ENCODE assay signal across 8 cellular contexts in genomic region chr12:57086951-57087688, GRCh38. TPM values are rescaled to one million over a fixed set of nuclear protein-coding genes. Genes with fewer than 3 reads are reported as not detected.
DNase-seq lines count a peak whose midpoint lies in the region; ATAC-seq and TF ChIP-seq lines count a peak whose summit lies in the region.

No MANE protein-coding gene starts in this region.

- H3K36me3 ChIP-seq in BJ (ENCODE audit: control insufficient read depth, insufficient read depth, low read length) (peaks cover 14% of the 10 kb centered on the region), SK-N-SH (replicated peaks in 1 of 2; ENCODE audit: control insufficient read depth in 1 of 2, insufficient read depth in 2 of 2, low read length in 1 of 2) (peaks cover 12 to 13% of the 10 kb centered on the region in 2 experiments), parathyroid adenoma (ENCODE audit: control insufficient read depth, insufficient read depth, low read length) (no peaks in the 10 kb centered on the region), tibial nerve (peaks cover 0 to 15% (median 0%) of the 10 kb centered on the region in 3 donors)

- POLR2A ChIA-PET in BJ (lab: Charles Lee): interaction anchor here (0.7 to 1.9 kb wide), 5 partner anchors 8 to 143 kb away, joined by 3 to 13 read pairs (median 4); partner anchors contain the start of genes LRP1, NEMP1, SHMT2 and STAT6
- POLR2A ChIA-PET in SK-N-SH (lab: Yijun Ruan, JAX): interaction anchor here (1.5 kb wide), 1 partner anchor 8 kb away, joined by 5 read pairs; the partner anchor contains the start of gene NEMP1

- 2% methylated on average over 34 of the region's 54 CpGs for WGBS in SK-N-SH (ENCODE audit: low lambda C conversion rate)
- 0 to 1% methylated on average over 31 to 33 of the region's 54 CpGs for WGBS in tibial nerve, 2 donors

- H3K9me3 ChIP-seq in SK-N-SH: no peaks in the 10 kb centered on the region
- H3K9me3 ChIP-seq in parathyroid adenoma (ENCODE audit: control insufficient read depth, low read length): no peaks in the 10 kb centered on the region
- H3K9me3 ChIP-seq in tibial nerve: no peaks in the 10 kb centered on the region

- peaks cover 52% of the 10 kb centered on the region for H3K4me1 Mint-ChIP-seq in activated naive CD8-positive, alpha-beta T cell (ENCODE audit: low read depth)

- H3K79me2 ChIP-seq in SK-N-SH (ENCODE audit: insufficient read depth) (peaks cover 31% of the 10 kb centered on the region), parathyroid adenoma (peaks cover 12% of the 10 kb centered on the region)

- no peak for TF ChIP-seq RAD21 in SK-N-SH (IDR thresholded peaks at IDR 0.05; ENCODE audit: low read length)

- peak overlapping the region; percentile 72 for H2AFZ ChIP-seq in SK-N-SH (ENCODE audit: low read depth)
- peak overlapping the region; percentile 85 for H2AFZ ChIP-seq in parathyroid adenoma

- H4K20me1 ChIP-seq in SK-N-SH (ENCODE audit: insufficient read depth): peaks cover 18% of the 10 kb centered on the region

- H3K4me3 ChIP-seq in BJ (ENCODE audit: low read depth, low read length): peak overlapping the region; percentile 64
- peak overlapping the region; percentile 73 to 82 for H3K4me3 ChIP-seq in SK-N-SH (ENCODE audit: low read depth in 2 of 2, low read length in 1 of 2)
- H3K4me3 ChIP-seq in parathyroid adenoma (ENCODE audit: low read depth, low read length): peak overlapping the region; percentile 83
- H3K4me3 ChIP-seq in tibial nerve: peak overlapping the region; percentile 64 to 92 (median 78)

- H3K9me3 Mint-ChIP-seq in activated naive CD8-positive, alpha-beta T cell (ENCODE audit: low read depth): no peaks in the 10 kb centered on the region

- H3K27me3 Mint-ChIP-seq in activated naive CD8-positive, alpha-beta T cell: no peaks in the 10 kb centered on the region

- peak overlapping the region; percentile 97 for H3K27ac Mint-ChIP-seq in activated naive CD8-positive, alpha-beta T cell

- TF ChIP-seq POLR2A in tibial nerve (IDR thresholded peaks at IDR 0.05): peak in 1 of 2 donors; percentile 70

- H3K4me1 ChIP-seq in SK-N-SH (ENCODE audit: control insufficient read depth in 1 of 2, insufficient read depth in 2 of 2, low read depth in 1 of 2, low read length in 1 of 2) (peaks cover 22 to 23% of the 10 kb centered on the region in 2 experiments; a peak in 2 of 4 replicates), parathyroid adenoma (peaks cover 29% of the 10 kb centered on the region), tibial nerve (peaks cover 3 to 33% (median 23%) of the 10 kb centered on the region in 4 donors)

- TF ChIP-seq CTCF in BJ (IDR thresholded peaks at IDR 0.05; ENCODE audit: insufficient read depth, low read depth, low read length): no peak
- no peak for TF ChIP-seq CTCF in SK-N-SH (IDR thresholded peaks at IDR 0.05)
- TF ChIP-seq CTCF in parathyroid adenoma (IDR thresholded peaks at IDR 0.05): no peak
- peak in 1 of 5 experiments; percentile 16 for TF ChIP-seq CTCF in tibial nerve (IDR thresholded peaks at IDR 0.05)

- no peak for DNase-seq in BJ (ENCODE audit: low read depth)
- DNase-seq in HK-2 (ENCODE audit: unreplicated experiment): peak; percentile 91
- DNase-seq in SK-N-SH: peak; percentile 75
- DNase-seq in Right ventricle myocardium superior: peak; percentile 95
- DNase-seq in tibial nerve (ENCODE audit: low spot score in 2 of 2): peak; percentile 88 to 90

- H3F3A ChIP-seq in SK-N-SH (replicated peaks; ENCODE audit: insufficient read depth): peaks cover 38% of the 10 kb centered on the region

- H3K27ac ChIP-seq in SK-N-SH (ENCODE audit: low read depth in 2 of 2, low read length in 1 of 2) (peak overlapping the region; percentile 96 to 98), parathyroid adenoma (peak overlapping the region; percentile 99), tibial nerve (peak overlapping the region; percentile 98 to 100 (median 99))

- H3K9me2 ChIP-seq in SK-N-SH: no peaks in the 10 kb centered on the region

- peak overlapping the region; percentile 86 for H3K9ac ChIP-seq in SK-N-SH
- H3K9ac ChIP-seq in parathyroid adenoma: peak overlapping the region; percentile 85

- H3K4me2 ChIP-seq in SK-N-SH (peak overlapping the region; percentile 92), parathyroid adenoma (ENCODE audit: low read length) (peak overlapping the region; percentile 92)

- H3K4me3 Mint-ChIP-seq in activated naive CD8-positive, alpha-beta T cell: peak overlapping the region; percentile 93

- CTCF ChIA-PET in BJ (lab: Yijun Ruan, JAX): interaction anchor here (1.0 to 15.6 kb wide), 4 partner anchors 11 to 347 kb away, joined by 3 to 190 read pairs (median 5); partner anchors contain the start of gene STAT6
- CTCF ChIA-PET in SK-N-SH (lab: Yijun Ruan, JAX): interaction anchor here (0.6 to 23.2 kb wide), 10 partner anchors 12 to 820 kb away, joined by 3 to 339 read pairs (median 4); partner anchors contain the start of genes LRP1, NEMP1 and STAT6

- peak; percentile 25 for ATAC-seq in GM19395 (IDR thresholded peaks at IDR 0.05; ENCODE audit: unreplicated experiment)
- ATAC-seq in Right ventricle myocardium superior (ENCODE audit: poor library complexity): peak; percentile 63

- no peaks in the 10 kb centered on the region for H3K36me3 Mint-ChIP-seq in activated naive CD8-positive, alpha-beta T cell

- H3K27me3 ChIP-seq in BJ (ENCODE audit: control insufficient read depth, insufficient read depth, low read length): no peaks in the 10 kb centered on the region
- no peaks in the 10 kb centered on the region for H3K27me3 ChIP-seq in SK-N-SH (ENCODE audit: insufficient read depth)
- no peaks in the 10 kb centered on the region for H3K27me3 ChIP-seq in parathyroid adenoma (ENCODE audit: control insufficient read depth, insufficient read depth, low read length)
- H3K27me3 ChIP-seq in tibial nerve: no peaks in the 10 kb centered on the region

- intact Hi-C loops in Right ventricle myocardium superior (cut with DNase I): no loop called here

- TF ChIP-seq EP300 in SK-N-SH (IDR thresholded peaks at IDR 0.05; ENCODE audit: borderline replicate concordance in 1 of 2, low read depth in 1 of 2, low read length in 1 of 2): no peak
- TF ChIP-seq EP300 in tibial nerve (IDR thresholded peaks at IDR 0.05): peak; percentile 34 to 83

TF ChIP-seq in SK-N-SH, 30 proteins besides CTCF, POLR2A, EP300 and RAD21 (continues in another document):
- TF ChIP-seq USF1 (IDR thresholded peaks at IDR 0.05; ENCODE audit: borderline replicate concordance, low read depth) (peak; percentile 8; the same call in 1 of the 2 replicates), GATA2 (CRISPR knock-in tag; IDR thresholded peaks at IDR 0.05) (no peak), POLR2AphosphoS5 (IDR thresholded peaks at IDR 0.05; ENCODE audit: low read depth, low read length) (no peak; the same call in 1 of the 2 replicates), SIN3A (IDR thresholded peaks at IDR 0.05; ENCODE audit: borderline replicate concordance, low read depth, low read length) (0 out of 2 replicates have a peak, but pooled peaks have one; percentile 33), MAX (IDR thresholded peaks at IDR 0.05; ENCODE audit: low read depth) (peak; percentile 76), GABPA (IDR thresholded peaks at IDR 0.05; ENCODE audit: low read depth) (no peak; the same call in 1 of the 2 replicates)

RNA-seq across cellular contexts. Expression of gene NAB2, which starts 1.8 kb away (rescaled TPM):
- polyA plus RNA-seq in BJ (2011; rRNA removed) (41.7 and 50.2 TPM in 2 replicates), SK-N-SH (2012; rRNA removed) (23.7 and 24.9 TPM in 2 replicates)
- 40.1 and 65.0 TPM in 2 replicates for polyA minus RNA-seq in BJ (2011; rRNA and poly(A)+ RNA removed)
- 12.7 and 18.9 TPM in 2 replicates for polyA plus RNA-seq in SK-N-SH (2012; cell fraction: cytosol; rRNA removed)
- 24.3 and 28.0 TPM in 2 replicates for polyA plus RNA-seq in SK-N-SH (2012; cell fraction: nucleus; rRNA removed)
- total RNA-seq in Right ventricle myocardium superior (10.3 TPM), tibial nerve (10 to 100 TPM; 29.3 to 42.2 (median 38.6) TPM)

RNA-seq across cellular contexts. Expression of gene NEMP1, which starts 8.5 kb away (rescaled TPM):
- 6.7 and 12.0 TPM in 2 replicates for polyA plus RNA-seq in BJ (2011; rRNA removed)
- polyA minus RNA-seq in BJ (2011; rRNA and poly(A)+ RNA removed): 5.0 and 6.5 TPM in 2 replicates
- 6.2 and 8.8 TPM in 2 replicates for polyA plus RNA-seq in SK-N-SH (2012; rRNA removed)
- polyA plus RNA-seq in SK-N-SH (2012; cell fraction: cytosol; rRNA removed): 7.0 and 7.1 TPM in 2 replicates
- 13.4 and 24.8 TPM in 2 replicates for polyA plus RNA-seq in SK-N-SH (2012; cell fraction: nucleus; rRNA removed)
- 3.0 TPM for total RNA-seq in Right ventricle myocardium superior
- total RNA-seq in tibial nerve: 10 to 100 TPM in 1 of 4 donors, 1 to 10 TPM in 3; 4.8 to 10.2 (median 6.6) TPM

RNA-seq across cellular contexts. Expression of gene STAT6, which starts 24.0 kb away (rescaled TPM):
- polyA plus RNA-seq in BJ (2011; rRNA removed) (110 and 177 TPM in 2 replicates), SK-N-SH (2012; rRNA removed) (0.15 and 0.42 TPM in 2 replicates)
- 71.4 and 108 TPM in 2 replicates for polyA minus RNA-seq in BJ (2011; rRNA and poly(A)+ RNA removed)
- polyA plus RNA-seq in SK-N-SH (2012; cell fraction: cytosol; rRNA removed): 0.05 and 0.19 TPM in 2 replicates
- 0.73 and 0.83 TPM in 2 replicates for polyA plus RNA-seq in SK-N-SH (2012; cell fraction: nucleus; rRNA removed)
- total RNA-seq in Right ventricle myocardium superior (49.5 TPM), tibial nerve (100 to 1,000 TPM; 140 to 247 (median 183) TPM)

RNA-seq across cellular contexts. Expression of gene MYO1A, which starts 37.2 kb away (rescaled TPM):
- polyA plus RNA-seq in BJ (2011; rRNA removed): 0.02 and 0.15 TPM in 2 replicates
- 0.21 TPM in 1 of 2 replicates, not detected in the other for polyA minus RNA-seq in BJ (2011; rRNA and poly(A)+ RNA removed)
- polyA plus RNA-seq in SK-N-SH (2012; rRNA removed): not detected in 2 replicates
- not detected in 2 replicates for polyA plus RNA-seq in SK-N-SH (2012; cell fraction: cytosol; rRNA removed)
- polyA plus RNA-seq in SK-N-SH (2012; cell fraction: nucleus; rRNA removed): 0.11 TPM in 1 of 2 replicates, not detected in the other
- total RNA-seq in Right ventricle myocardium superior: 0.08 TPM
- total RNA-seq in tibial nerve: under 1 TPM in 2 of 4 donors, not detected in 2; 0.30 to 0.59 TPM

RNA-seq across cellular contexts. Expression of gene LRP1, which starts 41.2 kb away (rescaled TPM):
- polyA plus RNA-seq in BJ (2011; rRNA removed) (58.5 and 117 TPM in 2 replicates), SK-N-SH (2012; rRNA removed) (18.8 and 55.0 TPM in 2 replicates)
- 200 and 323 TPM in 2 replicates for polyA minus RNA-seq in BJ (2011; rRNA and poly(A)+ RNA removed)
- 22.3 and 34.9 TPM in 2 replicates for polyA plus RNA-seq in SK-N-SH (2012; cell fraction: cytosol; rRNA removed)
- polyA plus RNA-seq in SK-N-SH (2012; cell fraction: nucleus; rRNA removed): 127 and 168 TPM in 2 replicates
- total RNA-seq in Right ventricle myocardium superior (121 TPM), tibial nerve (100 to 1,000 TPM; 410 to 653 (median 527) TPM)
